ENCODE assay signal across 25 cellular contexts in the genomic region with DNA sequence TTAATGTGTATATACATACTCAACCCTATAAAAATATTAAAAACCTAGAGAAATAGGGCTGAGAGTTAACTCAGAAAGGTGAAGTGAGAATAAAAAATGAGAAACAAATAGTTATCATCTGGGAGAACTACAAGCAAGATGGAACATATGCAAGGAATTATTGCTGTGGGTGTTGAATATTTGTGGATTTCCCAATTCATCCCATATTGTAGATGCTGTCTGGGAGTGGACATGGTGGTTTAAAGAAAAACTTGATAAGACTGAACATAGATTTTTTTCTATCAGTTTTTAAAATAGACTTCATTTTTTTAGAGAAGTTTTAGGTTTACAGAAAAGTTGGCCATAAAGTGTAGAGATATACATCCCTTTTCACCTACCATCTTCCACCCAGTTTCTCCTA.
DNase-seq lines count a peak whose midpoint lies in the region; FAIRE-seq and TF ChIP-seq lines count a peak whose summit lies in the region.
"Had no signal": no experiment of that assay in that cellular context is flagged by ENCODE, and none has a peak within 500 bp of the region (broad histone marks: within the 10 kb centered on the region; RNA-seq: fewer than 3 reads in every experiment).

No MANE protein-coding gene starts in this region.

- no peak overlapping the region for H3K27ac ChIP-seq in astrocyte (ENCODE audit: low read depth, low read length)
- H3K27ac ChIP-seq: BLaER1 treated with 17β-estradiol and CSF1 and Interleukin-3, amounts not matched to agents 10 nM and 100 nM; C4-2B had no signal

- no peak overlapping the region for H3K4me3 Mint-ChIP-seq in astrocyte (ENCODE audit: unreplicated experiment)
- H3K4me3 Mint-ChIP-seq in activated T-helper 1 cell treated with anti-CD3 and anti-CD28 coated beads, Interleukin-12 subunit alpha, Interleukin-12 subunit beta, Interleukin-2, Interleukin-4 antibody, amounts not matched to agents 30 ng/mL and 10 ng/mL and 1 ng/mL, durations not matched to agents 14 hours and 24 hours and 36 hours = no peak overlapping the region
- H3K4me3 Mint-ChIP-seq: B cell; CD4-positive, alpha-beta T cell; CD8-positive, alpha-beta T cell had no signal

- H3K9me3 Mint-ChIP-seq in astrocyte (ENCODE audit: unreplicated experiment) = no peaks in the 10 kb centered on the region
- no peaks in the 10 kb centered on the region for H3K9me3 Mint-ChIP-seq in activated T-helper 1 cell treated with anti-CD3 and anti-CD28 coated beads, Interleukin-12 subunit alpha, Interleukin-12 subunit beta, Interleukin-2, Interleukin-4 antibody, amounts not matched to agents 30 ng/mL and 10 ng/mL and 1 ng/mL, durations not matched to agents 14 hours and 24 hours and 36 hours
- H3K9me3 Mint-ChIP-seq: CD8-positive, alpha-beta T cell had no signal

- peaks cover 5% of the 10 kb centered on the region for H3K4me1 Mint-ChIP-seq in astrocyte (ENCODE audit: low read depth, unreplicated experiment)
- no peaks in the 10 kb centered on the region for H3K4me1 Mint-ChIP-seq in activated T-helper 1 cell treated with anti-CD3 and anti-CD28 coated beads, Interleukin-12 subunit alpha, Interleukin-12 subunit beta, Interleukin-2, Interleukin-4 antibody, amounts not matched to agents 30 ng/mL and 10 ng/mL and 1 ng/mL, durations not matched to agents 14 hours and 24 hours and 36 hours (ENCODE audit: low read depth)

- H3K4me1 ChIP-seq in astrocyte (ENCODE audit: insufficient read depth, low read length) = peaks cover 5% of the 10 kb centered on the region
- H3K4me1 ChIP-seq: Caco-2 had no signal

- H3K4me3 ChIP-seq in astrocyte (ENCODE audit: insufficient read depth, low read depth, low read length) = no peak overlapping the region
- H3K4me3 ChIP-seq: BLaER1 treated with 17β-estradiol and CSF1 and Interleukin-3, amounts not matched to agents 10 nM and 100 nM; GM12878 had no signal

- H3K27me3 ChIP-seq in astrocyte (ENCODE audit: insufficient read depth, low read length) = no peaks in the 10 kb centered on the region

- H4K20me1 ChIP-seq in astrocyte (ENCODE audit: insufficient read depth, low read length) = no peaks in the 10 kb centered on the region
- H4K20me1 ChIP-seq: BLaER1 treated with 17β-estradiol and CSF1 and Interleukin-3, amounts not matched to agents 10 nM and 100 nM had no signal

- peak; percentile 36 for DNase-seq in GM03348 (ENCODE audit: low spot score)
- DNase-seq in astrocyte (ENCODE audit: low read depth) = peak; percentile 26
- peak; percentile 51 for DNase-seq in fibroblast of peridontal ligament (ENCODE audit: extremely low read depth)
- DNase-seq in amniotic stem cell (lab: John Stamatoyannopoulos, UW) = no peak
- DNase-seq in NCI-H1930 (lab: John Stamatoyannopoulos, UW) = no peak
- no peak for DNase-seq in T-helper 1 cell
- no peak for DNase-seq in activated T-helper 1 cell treated with anti-CD3 and anti-CD28 coated beads, Interleukin-12 subunit alpha, Interleukin-12 subunit beta, Interleukin-2, Interleukin-4 antibody, amounts not matched to agents 30 ng/mL and 10 ng/mL and 1 ng/mL, durations not matched to agents 14 hours and 24 hours and 36 hours (ENCODE audit: low spot score)
- DNase-seq: 8988T; ACHN; AML-193; Caco-2; Calu3; CD4-positive, alpha-beta T cell; CD8-positive, alpha-beta T cell; DMS79 treated with DMSO at 0.1 percent for 48 hours; GF-D8 had no signal

- H3K36me3 ChIP-seq in astrocyte (ENCODE audit: insufficient read depth, low read length) = no peaks in the 10 kb centered on the region
- H3K36me3 ChIP-seq: BLaER1 treated with 17β-estradiol and CSF1 and Interleukin-3, amounts not matched to agents 10 nM and 100 nM had no signal

- no peaks in the 10 kb centered on the region for H3K9me3 ChIP-seq in astrocyte (ENCODE audit: insufficient read depth, low read depth, low read length)
- H3K9me3 ChIP-seq: BLaER1 treated with 17β-estradiol and CSF1 and Interleukin-3, amounts not matched to agents 10 nM and 100 nM; Caco-2 had no signal

- H2AFZ ChIP-seq in astrocyte (ENCODE audit: low read depth, low read length) = no peak overlapping the region

- no peaks in the 10 kb centered on the region for H3K27me3 Mint-ChIP-seq in astrocyte (ENCODE audit: low read depth, unreplicated experiment)
- no peaks in the 10 kb centered on the region for H3K27me3 Mint-ChIP-seq in activated T-helper 1 cell treated with anti-CD3 and anti-CD28 coated beads, Interleukin-12 subunit alpha, Interleukin-12 subunit beta, Interleukin-2, Interleukin-4 antibody, amounts not matched to agents 30 ng/mL and 10 ng/mL and 1 ng/mL, durations not matched to agents 14 hours and 24 hours and 36 hours (ENCODE audit: insufficient read depth)
- H3K27me3 Mint-ChIP-seq: B cell; CD4-positive, alpha-beta T cell had no signal

- no peaks in the 10 kb centered on the region for H3K79me2 ChIP-seq in astrocyte (ENCODE audit: insufficient read depth, low read length)

- H3K4me2 ChIP-seq in astrocyte (ENCODE audit: low read length) = no peak overlapping the region
- H3K4me2 ChIP-seq: BLaER1 treated with 17β-estradiol and CSF1 and Interleukin-3, amounts not matched to agents 10 nM and 100 nM had no signal

- FAIRE-seq in astrocyte (lab: Jason Lieb, UNC) = no peak
- FAIRE-seq: A204.1, D721Med, G401.6, GM12878, GM12892, GM18507 had no signal

- intact Hi-C loops in activated T-helper 1 cell treated with anti-CD3 and anti-CD28 coated beads, Interleukin-12 subunit alpha, Interleukin-12 subunit beta, Interleukin-2, Interleukin-4 antibody, amounts not matched to agents 30 ng/mL and 10 ng/mL and 1 ng/mL, durations not matched to agents 14 hours and 24 hours and 36 hours (cut with micrococcal nuclease) = no loop called here

- no peak overlapping the region for H3K9ac ChIP-seq in astrocyte (ENCODE audit: low read length)
- H3K9ac ChIP-seq: BLaER1 treated with 17β-estradiol and CSF1 and Interleukin-3, amounts not matched to agents 10 nM and 100 nM had no signal

- no peak for TF ChIP-seq CTCF in astrocyte (IDR thresholded peaks at IDR 0.05; ENCODE audit: insufficient read depth, low read depth, low read length)

- no peak overlapping the region for H3K27ac Mint-ChIP-seq in astrocyte (ENCODE audit: unreplicated experiment)
- H3K27ac Mint-ChIP-seq in activated T-helper 1 cell treated with anti-CD3 and anti-CD28 coated beads, Interleukin-12 subunit alpha, Interleukin-12 subunit beta, Interleukin-2, Interleukin-4 antibody, amounts not matched to agents 30 ng/mL and 10 ng/mL and 1 ng/mL, durations not matched to agents 14 hours and 24 hours and 36 hours = no peak overlapping the region
- H3K27ac Mint-ChIP-seq: B cell; CD4-positive, alpha-beta T cell; CD8-positive, alpha-beta T cell had no signal

- H3K36me3 Mint-ChIP-seq in astrocyte (ENCODE audit: low read depth, unreplicated experiment) = no peaks in the 10 kb centered on the region
- no peaks in the 10 kb centered on the region for H3K36me3 Mint-ChIP-seq in activated T-helper 1 cell treated with anti-CD3 and anti-CD28 coated beads, Interleukin-12 subunit alpha, Interleukin-12 subunit beta, Interleukin-2, Interleukin-4 antibody, amounts not matched to agents 30 ng/mL and 10 ng/mL and 1 ng/mL, durations not matched to agents 14 hours and 24 hours and 36 hours (ENCODE audit: low read depth)
- H3K36me3 Mint-ChIP-seq: CD8-positive, alpha-beta T cell had no signal

Comparison
In these comparisons a context has a peak if more than half of its experiments do, and no peak if none do; other contexts are left out.
1. DNase-seq: peak in GM03348 (single experiment), astrocyte (single experiment) and fibroblast of peridontal ligament (single experiment); none in amniotic stem cell (single experiment), NCI-H1930 (0 of 2), T-helper 1 cell (0 of 5) and activated T-helper 1 cell treated with anti-CD3 and anti-CD28 coated beads, Interleukin-12 subunit alpha, Interleukin-12 subunit beta, Interleukin-2, Interleukin-4 antibody, amounts not matched to agents 30 ng/mL and 10 ng/mL and 1 ng/mL, durations not matched to agents 14 hours and 24 hours and 36 hours (single experiment).